In the genomic region with DNA sequence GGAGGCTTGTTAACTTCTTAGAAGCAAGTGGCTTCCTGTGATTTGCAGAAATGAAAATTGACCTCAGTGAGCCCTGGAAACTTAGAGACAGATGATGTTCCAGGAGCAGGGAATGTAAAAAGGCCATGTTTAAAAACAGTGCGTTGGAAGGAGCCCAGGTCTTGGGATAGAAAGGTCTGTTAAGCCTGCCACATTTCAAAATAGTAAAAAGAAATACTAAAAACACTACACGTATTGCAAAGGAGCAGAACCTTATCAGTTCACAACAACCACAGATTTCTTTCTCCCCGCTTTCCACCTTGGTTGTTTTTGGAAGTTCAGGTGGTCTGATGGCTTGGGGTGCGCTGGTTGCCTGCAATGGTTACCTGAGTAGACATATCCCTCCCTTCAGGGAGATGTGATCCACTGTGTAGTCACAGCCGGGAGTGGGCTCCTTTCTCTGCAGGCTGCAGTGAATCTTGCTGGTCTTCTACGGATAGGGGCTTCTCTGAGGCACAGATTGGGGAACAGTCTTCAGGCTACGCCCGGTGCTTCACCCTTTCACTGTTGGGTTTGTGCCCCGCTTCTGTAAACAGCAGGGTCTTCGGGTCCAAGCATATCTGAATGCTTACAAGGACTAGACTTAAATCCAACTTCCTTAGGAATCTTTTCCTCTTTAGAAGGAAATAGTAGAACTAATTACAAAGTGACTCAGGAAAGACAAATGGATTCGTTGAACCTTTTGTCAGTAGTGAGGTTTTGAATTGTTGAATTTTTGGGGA, we compare ENCODE assay signal across 8 cellular contexts. TPM values are rescaled to one million over a fixed set of nuclear protein-coding genes. Genes with fewer than 3 reads are reported as not detected.
A peak's percentile ranks its signal among the peaks of the same experiment; 100 is the strongest.
DNase-seq lines count a peak whose midpoint lies in the region.

No MANE protein-coding gene starts in this region.

- peak overlapping the region; percentile 80 to 85 (median 82) for H3K9ac ChIP-seq in skeletal muscle tissue (ENCODE audit: low read depth in 1 of 3, low read length in 3 of 3)

- no peaks in the 10 kb centered on the region for H3K9me3 ChIP-seq in skeletal muscle tissue (ENCODE audit: control insufficient read depth in 3 of 3, low read length in 3 of 3)

- no peaks in the 10 kb centered on the region for H3K36me3 ChIP-seq in skeletal muscle tissue (ENCODE audit: control insufficient read depth in 3 of 3, insufficient read depth in 3 of 3, low read length in 3 of 3)

- DNase-seq in DMS153 treated with DMSO at 0.1 percent for 48 hours (lab: John Stamatoyannopoulos, UW; ENCODE audit: unreplicated experiment) (peak; percentile 60), DMS153 (lab: John Stamatoyannopoulos, UW) (no peak), SK-MEL-5 (ENCODE audit: low read depth, low spot score) (peak; percentile 48), glomerular visceral epithelial cell (ENCODE audit: extremely low spot score) (peak; percentile 35), ureter (ENCODE audit: low spot score) (no peak), Kasumi-1 (lab: John Stamatoyannopoulos, UW) (no peak), NCI-H2171 treated with DMSO at 0.1 percent for 48 hours (lab: John Stamatoyannopoulos, UW) (no peak)

- H3K27me3 ChIP-seq in skeletal muscle tissue (ENCODE audit: control insufficient read depth in 3 of 3, insufficient read depth in 3 of 3, low read length in 3 of 3): no peaks in the 10 kb centered on the region

- peak overlapping the region; percentile 94 for H3K27ac ChIP-seq in skeletal muscle tissue (ENCODE audit: low read depth, low read length)

- H3K4me3 ChIP-seq in skeletal muscle tissue (ENCODE audit: low read length in 3 of 3): peak overlapping the region; percentile 69 to 82 (median 74)

- in situ Hi-C loops in SK-MEL-5 (cut with HindIII; ENCODE audit: low pct_unique_long_range_greater_than_20kb, low sequenced_read_pairs): no loop called here

- peaks cover 37 to 50% (median 37%) of the 10 kb centered on the region in 3 donors for H3K4me1 ChIP-seq in skeletal muscle tissue (ENCODE audit: control insufficient read depth in 3 of 3, insufficient read depth in 3 of 3, low read length in 3 of 3)

RNA-seq across cellular contexts. Expression of a gene that starts 1.9 kb away (rescaled TPM):
- 55.0 and 68.3 TPM in 2 replicates for total RNA-seq in SK-MEL-5 (2014; rRNA removed; shearing (Covaris generic))
- polyA plus RNA-seq in SK-MEL-5 (2015; cell fraction: cytosol; rRNA removed): 49.8 and 88.0 TPM in 2 replicates
- 94.9 and 147 TPM in 2 replicates for polyA plus RNA-seq in SK-MEL-5 (2015; cell fraction: nucleus; rRNA removed)
- 55.3 TPM for total RNA-seq in skeletal muscle tissue
- 117 TPM for total RNA-seq in ureter

Comparison
In these comparisons a context has a peak if more than half of its experiments do, and no peak if none do; other contexts are left out.
1. DNase-seq: peak in DMS153 treated with DMSO at 0.1 percent for 48 hours (single experiment), SK-MEL-5 (single experiment) and glomerular visceral epithelial cell (single experiment); none in DMS153 (single experiment), ureter (single experiment), Kasumi-1 (0 of 2) and NCI-H2171 treated with DMSO at 0.1 percent for 48 hours (single experiment).